Comparison of ENCODE assay signal across 1 cellular context in the genomic region with DNA sequence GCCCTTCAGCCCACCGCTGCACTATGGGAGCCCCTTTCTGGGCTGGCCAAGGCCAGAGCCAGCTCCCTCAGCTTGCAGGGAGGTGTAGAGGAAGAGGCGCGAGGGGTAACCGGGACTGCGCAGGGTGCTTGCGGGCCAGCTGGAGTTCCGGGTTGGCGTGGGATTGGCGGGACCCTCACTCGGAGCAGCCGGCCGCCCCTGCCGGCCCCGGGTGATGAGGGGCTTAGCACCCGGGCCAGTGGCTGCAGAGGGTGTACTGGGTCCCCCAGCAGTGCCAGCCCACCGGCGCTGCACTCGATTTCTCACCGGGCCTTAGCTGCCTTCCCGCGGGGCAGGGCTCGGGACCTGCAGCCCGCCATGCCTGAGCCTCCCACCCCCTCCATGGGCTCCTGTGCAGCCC. TPM values are rescaled to one million over a fixed set of nuclear protein-coding genes. Genes with fewer than 3 reads are reported as not detected.
"Had no signal": no experiment of that assay in that cellular context is flagged by ENCODE, and none has a peak within 500 bp of the region (broad histone marks: within the 10 kb centered on the region; RNA-seq: fewer than 3 reads in every experiment).

No MANE protein-coding gene starts in this region.

RNA-seq across cellular contexts. Expression of a gene that starts 46.2 kb away (rescaled TPM):
- polyA plus RNA-seq: IgD-negative memory B cell had no signal
